Comparison of ENCODE assay signal across 10 cellular contexts in genomic region chr17:78716292-78716691, GRCh38.
DNase-seq lines count a peak whose midpoint lies in the region; ATAC-seq and TF ChIP-seq lines count a peak whose summit lies in the region.
"Had no signal": no experiment of that assay in that cellular context is flagged by ENCODE, and none has a peak within 500 bp of the region (broad histone marks: within the 10 kb centered on the region; RNA-seq: fewer than 3 reads in every experiment).

No MANE protein-coding gene starts in this region.

- H3K36me3 ChIP-seq in sigmoid colon (no peaks in the 10 kb centered on the region), neuronal stem cell (replicated peaks in 1 of 2; ENCODE audit: control insufficient read depth in 2 of 2, insufficient read depth in 2 of 2, low read length in 2 of 2) (no peaks in the 10 kb centered on the region)

- intact Hi-C loops in sigmoid colon (cut with DNase I) = loop anchor here (5.0 kb wide), 1 partner anchor 66 kb away; the partner anchor contains the start of gene CYTH1

- H3K27me3 ChIP-seq in sigmoid colon (no peaks in the 10 kb centered on the region), neuronal stem cell (ENCODE audit: control insufficient read depth in 3 of 3, insufficient read depth in 3 of 3, low read depth in 1 of 3, low read length in 3 of 3) (no peaks in the 10 kb centered on the region)

- no peak overlapping the region for H2AFZ ChIP-seq in neuronal stem cell (ENCODE audit: low read length)

- no peak for ATAC-seq in effector memory CD8-positive, alpha-beta T cell (replicated peaks)

- H4K8ac ChIP-seq in neuronal stem cell (ENCODE audit: low read depth, low read length) = no peak overlapping the region

- TF ChIP-seq CTCF in sigmoid colon (IDR thresholded peaks at IDR 0.05) (no peak), RWPE1 (conservative IDR thresholded peaks at IDR 0.05; ENCODE audit: low read depth) (no peak)

- no peak for TF ChIP-seq POLR2A in sigmoid colon (IDR thresholded peaks at IDR 0.05)

- H3K4me3 Mint-ChIP-seq in effector memory CD8-positive, alpha-beta T cell = peak overlapping the region; percentile 72 to 75

- H2BK120ac ChIP-seq in neuronal stem cell (ENCODE audit: low read depth, low read length) = no peak overlapping the region

- in situ Hi-C loops in G401 (cut with HindIII; ENCODE audit: low sequenced_read_pairs) = no loop called here
- in situ Hi-C loops in SK-MEL-5 (cut with HindIII; ENCODE audit: low pct_unique_long_range_greater_than_20kb, low sequenced_read_pairs) = loop anchor here (25.0 kb wide), 2 partner anchors 104 to 229 kb away; no protein-coding TSS in a partner anchor

- no peak overlapping the region for H3K23ac ChIP-seq in neuronal stem cell (ENCODE audit: low read depth, low read length, poor library complexity)

- H3K4me2 ChIP-seq in neuronal stem cell (ENCODE audit: insufficient read depth, low read length, poor library complexity, severe bottlenecking) = no peak overlapping the region

- no peaks in the 10 kb centered on the region for H3K9me3 ChIP-seq in sigmoid colon
- no peaks in the 10 kb centered on the region for H3K9me3 ChIP-seq in neuronal stem cell (replicated peaks in 1 of 2; ENCODE audit: control insufficient read depth in 2 of 2, insufficient read depth in 1 of 2, low read depth in 1 of 2, low read length in 2 of 2)

- no peaks in the 10 kb centered on the region for H3K9me3 Mint-ChIP-seq in effector memory CD8-positive, alpha-beta T cell

- H3K4ac ChIP-seq in neuronal stem cell (ENCODE audit: low read length) = no peak overlapping the region

- CTCF ChIA-PET in RWPE1 (lab: Yijun Ruan, JAX) = interaction anchor here (0.7 to 1.6 kb wide), 2 partner anchors 7 to 219 kb away, joined by 3 to 5 read pairs; no protein-coding TSS in a partner anchor

- no peak overlapping the region for H3K9ac ChIP-seq in neuronal stem cell (ENCODE audit: low read depth, low read length, poor library complexity)

- H3K27ac Mint-ChIP-seq in effector memory CD8-positive, alpha-beta T cell = peak overlapping the region; percentile 90 to 91

- TF ChIP-seq EP300 in sigmoid colon (IDR thresholded peaks at IDR 0.05) = no peak

- no peak overlapping the region for H2AK5ac ChIP-seq in neuronal stem cell (ENCODE audit: low read depth, low read length)

- no peak overlapping the region for H2BK15ac ChIP-seq in neuronal stem cell (ENCODE audit: low read length)

- peaks cover 68 to 80% of the 10 kb centered on the region in 2 donors for H3K4me1 Mint-ChIP-seq in effector memory CD8-positive, alpha-beta T cell (ENCODE audit: low read depth in 2 of 2)

- POLR2A ChIA-PET in RWPE1 (lab: Yijun Ruan, JAX; ENCODE audit: low non-redundant PET) = no interaction called here

- DNase-seq in G401 (ENCODE audit: low spot score) (peak; percentile 23), SK-MEL-5 (ENCODE audit: low read depth, low spot score) (peak; percentile 43), sigmoid colon (no peak), RWPE1 (ENCODE audit: low spot score) (no peak), neuronal stem cell (ENCODE audit: low spot score) (no peak), NCI-H128 (lab: John Stamatoyannopoulos, UW; ENCODE audit: unreplicated experiment) (no peak)
- DNase-seq in effector memory CD8-positive, alpha-beta T cell = no peak
- no peak for DNase-seq in effector CD4-positive, alpha-beta T cell
- DNase-seq: KBM-7; stimulated activated naive CD4-positive, alpha-beta T cell treated with Interleukin-2 at 50 U/mL for 16 hours had no signal

- no peak overlapping the region for H2BK5ac ChIP-seq in neuronal stem cell (ENCODE audit: low read length)

- no peak overlapping the region for H3K18ac ChIP-seq in neuronal stem cell (ENCODE audit: low read length)

- H3K4me3 ChIP-seq in sigmoid colon = peak overlapping the region in 2 of 4 donors; percentile 58 to 61
- H3K4me3 ChIP-seq in neuronal stem cell (ENCODE audit: low read length in 2 of 2) = no peak overlapping the region

- peaks cover 7% of the 10 kb centered on the region for H3K79me1 ChIP-seq in neuronal stem cell (ENCODE audit: low read depth, low read length)

- H2BK12ac ChIP-seq in neuronal stem cell (ENCODE audit: low read length) = no peak overlapping the region

- H3K27ac ChIP-seq in sigmoid colon (peak overlapping the region; percentile 65 to 82 (median 74)), RWPE1 (no peak overlapping the region), neuronal stem cell (replicated peaks; ENCODE audit: low read length) (no peak overlapping the region)

- peaks cover 60% of the 10 kb centered on the region for H3K36me3 Mint-ChIP-seq in effector memory CD8-positive, alpha-beta T cell (ENCODE audit: insufficient read depth)

- no peak overlapping the region for H4K91ac ChIP-seq in neuronal stem cell (ENCODE audit: low read depth, low read length, poor library complexity)

- H3K27me3 Mint-ChIP-seq in effector memory CD8-positive, alpha-beta T cell = no peaks in the 10 kb centered on the region

- 42 to 43% methylated on average over 1 of the region's 1 CpG for WGBS in sigmoid colon, 2 donors
- no CpG with 5 or more reads among the region's 1 CpG for WGBS in neuronal stem cell (ENCODE audit: extremely low coverage in 2 of 2, insufficient read length in 2 of 2, insufficient replicate concordance in 1 of 2), 2 donors

- H3K4me1 ChIP-seq in sigmoid colon (peaks cover 0 to 77% (median 52%) of the 10 kb centered on the region in 4 donors), neuronal stem cell (ENCODE audit: control insufficient read depth in 2 of 2, insufficient read depth in 1 of 2, low read depth in 1 of 2, low read length in 2 of 2) (peaks cover 11 to 16% of the 10 kb centered on the region in 2 donors)

- no peak overlapping the region for H3K14ac ChIP-seq in neuronal stem cell (ENCODE audit: low read length)

Comparison
In these comparisons a context has a peak if more than half of its experiments do, and no peak if none do; other contexts are left out.
1. DNase-seq: peak in G401 (single experiment) and SK-MEL-5 (single experiment); none in effector memory CD8-positive, alpha-beta T cell (0 of 3), sigmoid colon (single experiment), RWPE1 (single experiment), neuronal stem cell (single experiment), effector CD4-positive, alpha-beta T cell (single experiment) and NCI-H128 (single experiment).
2. H3K27ac ChIP-seq: peak in sigmoid colon (4 of 4); none in RWPE1 (single experiment) and neuronal stem cell (single experiment).